8 cellular contexts compared by ENCODE assay signal in genomic region chr20:32358883-32359632, GRCh38. TPM values are rescaled to one million over a fixed set of nuclear protein-coding genes. Genes with fewer than 3 reads are reported as not detected.
DNase-seq lines count a peak whose midpoint lies in the region; ATAC-seq, FAIRE-seq and TF ChIP-seq lines count a peak whose summit lies in the region.

No MANE protein-coding gene starts in this region.

- no peak for TF ChIP-seq CTCF in prostate gland (IDR thresholded peaks at IDR 0.05)

- no peaks in the 10 kb centered on the region for H3K27me3 ChIP-seq in prostate gland (replicated peaks; ENCODE audit: insufficient read depth)

- WGBS in adipose tissue, 3 donors: 1% methylated on average over 38 to 40 of the region's 46 CpGs
- 1% methylated on average over 27 of the region's 46 CpGs for WGBS in prostate gland

- H3K4me1 ChIP-seq in prostate gland (replicated peaks): peaks cover 4% of the 10 kb centered on the region

- peak overlapping the region; percentile 73 to 80 for H3K4me3 ChIP-seq in prostate gland

- no peaks in the 10 kb centered on the region for H3K9me3 ChIP-seq in prostate gland

- no peak for FAIRE-seq in urothelium cell line (lab: Jason Lieb, UNC)

- H3K36me3 ChIP-seq in prostate gland: no peaks in the 10 kb centered on the region

- peak; percentile 52 for ATAC-seq in left ventricle myocardium superior

- TF ChIP-seq POLR2A in prostate gland (IDR thresholded peaks at IDR 0.05): peak; percentile 56

- DNase-seq in NCI-H524 (lab: John Stamatoyannopoulos, UW): peak; percentile 69 to 71
- DNase-seq in NCI-H524 treated with DMSO at 0.1 percent for 48 hours (lab: John Stamatoyannopoulos, UW): no peak
- DNase-seq in KG1 (lab: John Stamatoyannopoulos, UW): peak; percentile 24
- peak; percentile 63 for DNase-seq in T follicular helper cell (ENCODE audit: low read depth)
- peak; percentile 85 for DNase-seq in left ventricle myocardium superior
- peak; percentile 76 for DNase-seq in prostate gland (ENCODE audit: low spot score)
- peak; percentile 89 for DNase-seq in urothelium cell line (ENCODE audit: low spot score)

- peak overlapping the region; percentile 80 for H3K27ac ChIP-seq in adipose tissue (ENCODE audit: low read depth, low read length)
- H3K27ac ChIP-seq in prostate gland: peak overlapping the region; percentile 97

- intact Hi-C loops in left ventricle myocardium superior (cut with micrococcal nuclease) (no loop called here), prostate gland (cut with DNase I) (loop anchor here (2.0 kb wide), 1 partner anchor 124 kb away; no protein-coding TSS in a partner anchor)

RNA-seq across cellular contexts. Expression of gene ASXL1, which starts 0.9 kb away (rescaled TPM):
- polyA plus RNA-seq in adipose tissue: 10 to 100 TPM; 19.3 to 42.7 (median 25.0) TPM
- total RNA-seq in left ventricle myocardium superior (25.7 TPM), prostate gland (100 to 1,000 TPM in 1 of 2 donors, 10 to 100 TPM in 1; 30.4 to 106 TPM)
